Comparison of ENCODE assay signal across 9 cellular contexts in genomic region chr2:176473177-176473576, GRCh38.
DNase-seq lines count a peak whose midpoint lies in the region; ATAC-seq, FAIRE-seq and TF ChIP-seq lines count a peak whose summit lies in the region.
"Had no signal": no experiment of that assay in that cellular context is flagged by ENCODE, and none has a peak within 500 bp of the region (broad histone marks: within the 10 kb centered on the region; RNA-seq: fewer than 3 reads in every experiment).

No MANE protein-coding gene starts in this region.

- no peaks in the 10 kb centered on the region for H3K36me3 Mint-ChIP-seq in CD4-positive, alpha-beta memory T cell
- no peaks in the 10 kb centered on the region for H3K36me3 Mint-ChIP-seq in effector memory CD8-positive, alpha-beta T cell (ENCODE audit: insufficient read depth)

- H3K27me3 ChIP-seq in CD4-positive, alpha-beta memory T cell (ENCODE audit: insufficient read depth, low read length): no peaks in the 10 kb centered on the region
- no peaks in the 10 kb centered on the region for H3K27me3 ChIP-seq in gastrocnemius medialis
- H3K27me3 ChIP-seq: body of pancreas had no signal

- POLR2A ChIA-PET in CD4-positive, alpha-beta memory T cell (lab: Charles Lee; ENCODE audit: partially characterized antibody): no interaction called here

- peak overlapping the region in 1 of 2 donors; percentile 17 for H3K4me3 ChIP-seq in CD4-positive, alpha-beta memory T cell (ENCODE audit: low read length in 2 of 2)
- H3K4me3 ChIP-seq in gastrocnemius medialis: peak overlapping the region; percentile 10 to 36 (median 22)
- H3K4me3 ChIP-seq: body of pancreas had no signal

- H3K9me3 ChIP-seq in CD4-positive, alpha-beta memory T cell (ENCODE audit: control insufficient read depth in 1 of 2, low read length in 2 of 2): no peaks in the 10 kb centered on the region
- H3K9me3 ChIP-seq in gastrocnemius medialis: no peaks in the 10 kb centered on the region
- H3K9me3 ChIP-seq: body of pancreas had no signal

- peak overlapping the region in 3 of 7 donors; percentile 46 to 72 (median 62) for H3K27ac Mint-ChIP-seq in CD4-positive, alpha-beta memory T cell
- peak overlapping the region; percentile 38 to 71 for H3K27ac Mint-ChIP-seq in effector memory CD8-positive, alpha-beta T cell

- H3K27ac ChIP-seq in CD4-positive, alpha-beta memory T cell (ENCODE audit: low read depth, low read length): no peak overlapping the region
- H3K27ac ChIP-seq in gastrocnemius medialis: peak overlapping the region in 2 of 4 donors; percentile 13 to 14
- H3K27ac ChIP-seq: body of pancreas had no signal

- no peak for DNase-seq in CD4-positive, alpha-beta memory T cell
- DNase-seq in NCI-H2171 treated with DMSO at 0.1 percent for 48 hours (lab: John Stamatoyannopoulos, UW): peak; percentile 96
- DNase-seq in effector memory CD8-positive, alpha-beta T cell: no peak
- DNase-seq in gastrocnemius medialis: no peak
- no peak for DNase-seq in DMS114 treated with DMSO at 0.1 percent for 48 hours (lab: John Stamatoyannopoulos, UW; ENCODE audit: unreplicated experiment)
- DNase-seq in inferior parietal cortex (ENCODE audit: extremely low spot score): no peak
- no peak for DNase-seq in GM19239 (ENCODE audit: insufficient read length, low spot score)

- H3K36me3 ChIP-seq in CD4-positive, alpha-beta memory T cell (ENCODE audit: insufficient read depth, low read length): no peaks in the 10 kb centered on the region
- H3K36me3 ChIP-seq in gastrocnemius medialis: no peaks in the 10 kb centered on the region

- ATAC-seq in GM21723 (IDR thresholded peaks at IDR 0.05; ENCODE audit: unreplicated experiment) (peak; percentile 70), gastrocnemius medialis (peak in 1 of 2 donors; percentile 60)
- peak; percentile 51 for ATAC-seq in effector memory CD8-positive, alpha-beta T cell (replicated peaks)
- ATAC-seq: body of pancreas had no signal

- peaks cover 0 to 2% (median 0%) of the 10 kb centered on the region in 8 donors for H3K9me3 Mint-ChIP-seq in CD4-positive, alpha-beta memory T cell
- H3K9me3 Mint-ChIP-seq in effector memory CD8-positive, alpha-beta T cell: no peaks in the 10 kb centered on the region

- FAIRE-seq in GM19239 (lab: Jason Lieb, UNC): no peak

- CTCF ChIA-PET in CD4-positive, alpha-beta memory T cell (lab: Charles Lee; ENCODE audit: partially characterized antibody): interaction anchor here (1.0 to 4.0 kb wide), 4 partner anchors 11 to 81 kb away, joined by 3 to 26 read pairs (median 3); no protein-coding TSS in a partner anchor

- H3K27me3 Mint-ChIP-seq in CD4-positive, alpha-beta memory T cell: peaks cover 2 to 4% of the 10 kb centered on the region in 2 donors
- H3K27me3 Mint-ChIP-seq in effector memory CD8-positive, alpha-beta T cell: peaks cover 12 to 14% of the 10 kb centered on the region in 2 donors

- peaks cover 9 to 17% (median 11%) of the 10 kb centered on the region in 4 donors for H3K4me1 Mint-ChIP-seq in CD4-positive, alpha-beta memory T cell
- H3K4me1 Mint-ChIP-seq in effector memory CD8-positive, alpha-beta T cell (ENCODE audit: low read depth in 2 of 2): peaks cover 12% of the 10 kb centered on the region in 2 donors

- no peak for TF ChIP-seq CTCF in gastrocnemius medialis (IDR thresholded peaks at IDR 0.05 in 4 of 5, conservative IDR thresholded peaks at IDR 0.05 in 1 of 5)

- intact Hi-C loops in CD4-positive, alpha-beta memory T cell (cut with micrococcal nuclease): no loop called here
- intact Hi-C loops in gastrocnemius medialis (cut with DNase I; ENCODE audit: low total_unique reads): no loop called here

- in situ Hi-C loops in gastrocnemius medialis (cut with MboI; ENCODE audit: low sequenced_read_pairs in 4 of 4): loop anchor here in 1 of 4 donors (25.0 kb wide), 1 partner anchor 164 kb away; no protein-coding TSS in a partner anchor

- no peak for TF ChIP-seq POLR2A in gastrocnemius medialis (IDR thresholded peaks at IDR 0.05)

- H3K4me1 ChIP-seq in CD4-positive, alpha-beta memory T cell (ENCODE audit: insufficient read depth, low read length): peaks cover 11% of the 10 kb centered on the region
- H3K4me1 ChIP-seq in gastrocnemius medialis: no peaks in the 10 kb centered on the region
- H3K4me1 ChIP-seq: body of pancreas had no signal

- peak overlapping the region in 7 of 8 donors; percentile 22 to 82 (median 76) for H3K4me3 Mint-ChIP-seq in CD4-positive, alpha-beta memory T cell
- H3K4me3 Mint-ChIP-seq in effector memory CD8-positive, alpha-beta T cell: peak overlapping the region; percentile 53 to 55
